In the genomic region with DNA sequence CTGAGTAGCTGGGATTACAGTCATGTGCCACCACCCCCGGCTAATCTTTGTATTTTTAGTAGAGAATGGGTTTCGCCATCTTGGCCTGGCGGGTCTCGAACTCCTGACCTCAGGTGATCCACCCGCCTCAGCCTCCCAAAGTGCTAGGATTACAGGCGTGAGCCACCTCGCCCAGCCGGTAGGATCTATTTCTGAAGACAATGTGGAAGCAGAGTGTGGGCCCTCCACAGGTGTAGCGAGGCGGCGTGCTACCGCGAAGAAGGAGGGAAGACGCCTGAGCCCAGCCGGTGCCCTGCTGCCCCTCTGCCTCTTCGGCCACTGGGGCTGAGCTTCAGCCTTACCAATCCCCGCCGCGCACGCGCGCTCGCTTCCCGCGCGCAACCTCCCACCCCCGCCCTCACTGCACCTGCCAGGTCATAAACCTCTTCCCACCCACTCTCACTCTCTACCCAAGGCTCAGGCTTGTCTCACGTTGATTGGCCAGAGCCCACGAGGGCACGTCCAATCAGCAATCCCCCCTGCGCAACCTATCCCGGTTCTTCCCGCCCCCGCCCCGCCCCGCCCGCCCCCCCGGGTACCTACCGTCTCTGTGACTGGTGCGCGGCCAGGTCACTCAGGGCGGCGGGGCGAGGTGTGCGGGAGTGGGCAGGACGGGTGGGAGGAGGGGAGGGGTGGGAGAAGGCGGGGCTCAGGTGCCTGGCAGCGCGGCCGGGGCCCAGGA, we compare ENCODE assay signal across 8 cellular contexts. TPM values are rescaled to one million over a fixed set of nuclear protein-coding genes. Genes with fewer than 3 reads are reported as not detected.
A peak's percentile ranks its signal among the peaks of the same experiment; 100 is the strongest.
DNase-seq lines count a peak whose midpoint lies in the region; ATAC-seq and TF ChIP-seq lines count a peak whose summit lies in the region.

No MANE protein-coding gene starts in this region.

- intact Hi-C loops in lower lobe of right lung (cut with DNase I): no loop called here

- no peak overlapping the region for H3K4me3 ChIP-seq in choroid plexus epithelial cell (ENCODE audit: low read depth, low read length)
- peak overlapping the region; percentile 57 for H3K4me3 ChIP-seq in lower lobe of right lung

- no peaks in the 10 kb centered on the region for H3K9me3 ChIP-seq in lower lobe of right lung

- no peaks in the 10 kb centered on the region for H3K36me3 ChIP-seq in lower lobe of right lung

- no peak for TF ChIP-seq CTCF in choroid plexus epithelial cell (conservative IDR thresholded peaks at IDR 0.05; ENCODE audit: low read depth, low read length)
- no peak for TF ChIP-seq CTCF in lower lobe of right lung (IDR thresholded peaks at IDR 0.05)

- ATAC-seq in GM18502 (IDR thresholded peaks at IDR 0.05; ENCODE audit: poor library complexity, unreplicated experiment): peak; percentile 98
- peak; percentile 99 for ATAC-seq in HG02884 (IDR thresholded peaks at IDR 0.05; ENCODE audit: unreplicated experiment)
- ATAC-seq in lower lobe of right lung: peak; percentile 97

- H3K27ac ChIP-seq in lower lobe of right lung: no peak overlapping the region

- H3K4me1 ChIP-seq in lower lobe of right lung: peaks cover 9% of the 10 kb centered on the region

- peaks cover 37% of the 10 kb centered on the region for H3K27me3 ChIP-seq in lower lobe of right lung (ENCODE audit: low read depth)

- peak; percentile 99 for DNase-seq in NCI-H2107 treated with DMSO at 0.1 percent for 48 hours (lab: John Stamatoyannopoulos, UW; ENCODE audit: unreplicated experiment)
- DNase-seq in activated CD4-positive, alpha-beta T cell treated with anti-CD3 and anti-CD28 coated beads for 48 hours: peak; percentile 87
- peak; percentile 1 for DNase-seq in choroid plexus epithelial cell (ENCODE audit: low read depth)
- DNase-seq in lower lobe of right lung: peak; percentile 90
- DNase-seq in stimulated activated CD4-positive, alpha-beta T cell treated with anti-CD3 and anti-CD28 coated beads, Interleukin-4, amount 100 ng/mL, for 48 hours (ENCODE audit: low read depth in 2 of 2): peak; percentile 61 to 71
- DNase-seq in Kasumi-1 (lab: John Stamatoyannopoulos, UW): no peak

RNA-seq across cellular contexts. Expression of a gene that starts 0.4 kb away (rescaled TPM):
- 14.7 TPM for total RNA-seq in lower lobe of right lung

Comparison
In these comparisons a context has a peak if more than half of its experiments do, and no peak if none do; other contexts are left out.
1. DNase-seq: peak in NCI-H2107 treated with DMSO at 0.1 percent for 48 hours (single experiment), activated CD4-positive, alpha-beta T cell treated with anti-CD3 and anti-CD28 coated beads for 48 hours (single experiment), choroid plexus epithelial cell (single experiment), lower lobe of right lung (single experiment) and stimulated activated CD4-positive, alpha-beta T cell treated with anti-CD3 and anti-CD28 coated beads, Interleukin-4, amount 100 ng/mL, for 48 hours (2 of 2); none in Kasumi-1 (0 of 2).
2. Peak in every context shown above with its lines, with median percentiles within 50 percentile points of each other: ATAC-seq.